17 cellular contexts compared by ENCODE assay signal in the genomic region with DNA sequence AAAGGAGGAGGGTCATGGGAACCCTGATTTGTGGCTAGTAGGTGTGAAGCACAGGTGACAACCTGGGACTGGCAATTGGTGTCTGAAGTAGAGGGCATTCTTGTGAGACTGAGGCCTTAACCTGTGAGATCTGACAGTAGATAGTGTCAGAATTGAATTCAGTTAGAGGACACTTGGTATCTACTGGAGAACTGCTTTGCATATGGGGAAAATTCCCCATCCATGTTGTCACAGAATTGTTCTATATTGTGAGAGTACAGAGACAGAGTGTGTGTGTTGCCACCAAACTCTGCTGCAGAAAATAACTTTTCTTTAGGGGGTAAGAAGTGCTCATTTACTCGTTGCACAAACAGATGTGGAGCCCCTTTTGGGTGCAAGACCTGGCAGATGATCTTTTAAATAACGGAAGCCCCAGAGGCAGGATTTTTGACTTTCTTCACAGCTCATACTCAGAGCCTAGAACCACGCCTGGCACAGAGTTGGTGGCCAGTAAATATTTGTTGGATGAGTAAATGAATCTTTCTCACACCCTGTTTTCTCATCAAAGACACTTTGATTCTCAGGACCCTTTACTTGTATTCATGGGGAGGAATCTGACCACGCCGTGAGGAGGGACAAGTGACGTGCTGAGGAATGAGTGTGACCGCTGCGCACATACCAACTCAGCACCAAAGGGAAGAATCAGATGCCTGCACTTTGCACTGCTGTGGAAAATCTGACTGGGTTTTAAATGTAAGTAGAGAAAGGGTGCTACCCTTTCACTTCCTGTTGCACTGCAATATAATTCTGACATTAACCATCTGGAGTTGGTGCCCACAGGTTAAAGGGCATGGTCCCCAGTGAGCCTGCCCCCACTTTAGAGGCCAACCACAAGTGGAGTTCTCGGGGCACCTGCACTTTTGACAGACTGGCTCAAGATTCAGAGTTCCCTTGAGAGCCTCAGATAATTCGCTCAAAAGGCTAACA. TPM values are rescaled to one million over a fixed set of nuclear protein-coding genes. Genes with fewer than 3 reads are reported as not detected.
DNase-seq lines count a peak whose midpoint lies in the region; ATAC-seq and TF ChIP-seq lines count a peak whose summit lies in the region.
"Had no signal": no experiment of that assay in that cellular context is flagged by ENCODE, and none has a peak within 500 bp of the region (broad histone marks: within the 10 kb centered on the region; RNA-seq: fewer than 3 reads in every experiment).

No MANE protein-coding gene starts in this region.

- TF ChIP-seq CTCF in thyroid gland (IDR thresholded peaks at IDR 0.05): no peak

- no peaks in the 10 kb centered on the region for H3K4me1 ChIP-seq in thyroid gland

- H3K27me3 ChIP-seq in thyroid gland: no peaks in the 10 kb centered on the region
- H3K27me3 ChIP-seq: brain microvascular endothelial cell had no signal

- WGBS in thyroid gland, 2 donors: 72 to 74% methylated on average over 10 of the region's 10 CpGs

- H3K9me3 ChIP-seq in thyroid gland: no peaks in the 10 kb centered on the region

- no peak for TF ChIP-seq POLR2A in thyroid gland (IDR thresholded peaks at IDR 0.05)

- no peak overlapping the region for H3K4me3 ChIP-seq in thyroid gland (replicated peaks in 1 of 3)

- DNase-seq in germinal center (ENCODE audit: low spot score) (peak; percentile 7), DMS153 treated with DMSO at 0.1 percent for 48 hours (lab: John Stamatoyannopoulos, UW; ENCODE audit: unreplicated experiment) (no peak), thyroid gland (no peak), NCI-H2227 (lab: John Stamatoyannopoulos, UW; ENCODE audit: unreplicated experiment) (no peak)
- DNase-seq: activated CD4-positive, alpha-beta T cell treated with anti-CD3 and anti-CD28 coated beads, Interleukin-2, amount 50 U/mL, for 4 hours; activated gamma-delta T cell treated with Interleukin-2 at 50 U/mL for 16 hours; brain microvascular endothelial cell; kidney; NCI-H1048 had no signal

- ATAC-seq in GM18858 (IDR thresholded peaks at IDR 0.05; ENCODE audit: unreplicated experiment): peak; percentile 77
- ATAC-seq in GM21528 (IDR thresholded peaks at IDR 0.05; ENCODE audit: low FRiP score, unreplicated experiment): peak; percentile 68
- peak; percentile 85 for ATAC-seq in HG03354 (IDR thresholded peaks at IDR 0.05; ENCODE audit: poor library complexity, severe bottlenecking, unreplicated experiment)
- ATAC-seq in HG02970 (IDR thresholded peaks at IDR 0.05; ENCODE audit: low FRiP score, unreplicated experiment): no peak
- ATAC-seq: stimulated activated effector memory CD8-positive, alpha-beta T cell treated with anti-CD3 and anti-CD28 coated beads, Interleukin-12 subunit alpha, Interleukin-12 subunit beta, amount 100 ng/mL, for 72 hours had no signal

- H3K36me3 ChIP-seq in thyroid gland: no peaks in the 10 kb centered on the region
- H3K36me3 ChIP-seq: brain microvascular endothelial cell had no signal

- H3K27ac ChIP-seq in thyroid gland: no peak overlapping the region
- H3K27ac ChIP-seq: brain microvascular endothelial cell had no signal

- intact Hi-C loops in thyroid gland (cut with DNase I): no loop called here

RNA-seq across cellular contexts. Expression of a gene that starts 39.2 kb away (rescaled TPM):
- total RNA-seq in thyroid gland: 10 to 100 TPM in 3 of 4 donors, 1 to 10 TPM in 1; 6.4 to 20.8 (median 11.3) TPM

RNA-seq across cellular contexts. Expression of a gene that starts 53.7 kb away (rescaled TPM):
- 1 to 10 TPM in 1 of 4 donors, under 1 TPM in 2, not detected in 1; 0.54 to 1.5 (median 0.67) TPM for total RNA-seq in thyroid gland
- total RNA-seq: NCI-H460; renal cortical epithelial cell; T-helper 2 cell treated with Interferon-gamma antibody and Interleukin-4, amounts not matched to agents 100 ng/mL and 5 ng/mL, for 36 hours had no signal
